ENCODE assay signal across 9 cellular contexts in genomic region chr5:177310332-177310731, GRCh38. TPM values are rescaled to one million over a fixed set of nuclear protein-coding genes. Genes with fewer than 3 reads are reported as not detected.
DNase-seq lines count a peak whose midpoint lies in the region; ATAC-seq and TF ChIP-seq lines count a peak whose summit lies in the region.
"Had no signal": no experiment of that assay in that cellular context is flagged by ENCODE, and none has a peak within 500 bp of the region (broad histone marks: within the 10 kb centered on the region; RNA-seq: fewer than 3 reads in every experiment).

No MANE protein-coding gene starts in this region.

- H3K4me3 Mint-ChIP-seq in activated CD8-positive, alpha-beta T cell treated with anti-CD3 and anti-CD28 coated beads for 36 hours: peak overlapping the region; percentile 89
- H3K4me3 Mint-ChIP-seq in mesothelial cell of epicardium: peak overlapping the region; percentile 79

- 87% methylated on average over 10 to 12 of the region's 13 CpGs for WGBS in GM23248 (ENCODE audit: low coverage in 1 of 2, low lambda C conversion rate in 2 of 2, missing lambda C conversion rate in 2 of 2), 2 experiments

- no peaks in the 10 kb centered on the region; the same call in 1 of the 2 replicates for H3K36me3 ChIP-seq in GM23248 (ENCODE audit: low read depth)

- no peak overlapping the region for H3K27ac ChIP-seq in GM23248
- H3K27ac ChIP-seq: right lobe of liver had no signal

- H3K4me3 ChIP-seq in AG04449 (ENCODE audit: low read depth, low read length) (peak overlapping the region; percentile 68), GM23248 (peak overlapping the region; percentile 79)

- no peak for TF ChIP-seq CTCF in AG04449 (IDR thresholded peaks at IDR 0.05; ENCODE audit: insufficient read depth, low read length, missing control alignments)
- TF ChIP-seq CTCF in activated CD8-positive, alpha-beta T cell treated with anti-CD3 and anti-CD28 coated beads for 36 hours (IDR thresholded peaks at IDR 0.05): no peak
- no peak for TF ChIP-seq CTCF in mesothelial cell of epicardium (IDR thresholded peaks at IDR 0.05; ENCODE audit: unreplicated experiment)

- H3F3A ChIP-seq in GM23248 (ENCODE audit: insufficient read depth): peaks cover 4% of the 10 kb centered on the region

- H3K27me3 ChIP-seq in GM23248 (replicated peaks; ENCODE audit: insufficient read depth): no peaks in the 10 kb centered on the region
- H3K27me3 ChIP-seq: right lobe of liver had no signal

- H3K9ac ChIP-seq in GM23248: no peak overlapping the region

- peaks cover 41% of the 10 kb centered on the region for H3K4me1 Mint-ChIP-seq in activated CD8-positive, alpha-beta T cell treated with anti-CD3 and anti-CD28 coated beads for 36 hours (ENCODE audit: low read depth)
- peaks cover 17% of the 10 kb centered on the region for H3K4me1 Mint-ChIP-seq in mesothelial cell of epicardium

- peaks cover 41% of the 10 kb centered on the region for H3K79me2 ChIP-seq in GM23248 (ENCODE audit: insufficient read depth)

- no peaks in the 10 kb centered on the region for H3K9me3 Mint-ChIP-seq in activated CD8-positive, alpha-beta T cell treated with anti-CD3 and anti-CD28 coated beads for 36 hours
- no peaks in the 10 kb centered on the region for H3K9me3 Mint-ChIP-seq in mesothelial cell of epicardium

- no peaks in the 10 kb centered on the region for H4K20me1 ChIP-seq in GM23248 (ENCODE audit: insufficient read depth)

- H2AFZ ChIP-seq in GM23248: no peak overlapping the region

- ATAC-seq in activated CD8-positive, alpha-beta T cell treated with anti-CD3 and anti-CD28 coated beads for 36 hours: no peak
- ATAC-seq in HG02840 (IDR thresholded peaks at IDR 0.05; ENCODE audit: low FRiP score, unreplicated experiment) (no peak), HG02642 (IDR thresholded peaks at IDR 0.05; ENCODE audit: poor library complexity, unreplicated experiment) (no peak), HG03521 (IDR thresholded peaks at IDR 0.05; ENCODE audit: unreplicated experiment) (no peak)

- peaks cover 8% of the 10 kb centered on the region; the same call in 1 of the 2 replicates for H3K4me1 ChIP-seq in GM23248 (ENCODE audit: insufficient read depth)

- CTCF ChIA-PET in AG04449 (lab: Yijun Ruan, JAX): interaction anchor here (0.6 to 17.1 kb wide), 37 partner anchors 9 to 238 kb away, joined by 3 to 261 read pairs (median 4); partner anchors contain the start of genes GRK6, LMAN2, PDLIM7 and PRR7
- CTCF ChIA-PET in activated CD8-positive, alpha-beta T cell treated with anti-CD3 and anti-CD28 coated beads for 36 hours (lab: Charles Lee): interaction anchor here (0.7 to 6.2 kb wide), 62 partner anchors 9 to 234 kb away, joined by 3 to 58 read pairs (median 5); partner anchors contain the start of genes FGFR4, LMAN2, PDLIM7 and PFN3

- no peaks in the 10 kb centered on the region for H3K27me3 Mint-ChIP-seq in activated CD8-positive, alpha-beta T cell treated with anti-CD3 and anti-CD28 coated beads for 36 hours
- H3K27me3 Mint-ChIP-seq in mesothelial cell of epicardium (ENCODE audit: low read depth): no peaks in the 10 kb centered on the region

- H3K9me3 ChIP-seq in GM23248 (ENCODE audit: low read depth): no peaks in the 10 kb centered on the region
- H3K9me3 ChIP-seq: right lobe of liver had no signal

- POLR2A ChIA-PET in AG04449 (lab: Yijun Ruan, JAX): interaction anchor here (2.1 kb wide), 1 partner anchor 186 kb away, joined by 15 read pairs; the partner anchor contains the start of gene PDLIM7
- POLR2A ChIA-PET in activated CD8-positive, alpha-beta T cell treated with anti-CD3 and anti-CD28 coated beads for 36 hours (lab: Charles Lee): interaction anchor here (0.6 to 3.7 kb wide), 11 partner anchors 9 to 177 kb away, joined by 3 to 11 read pairs (median 3); partner anchors contain the start of genes GRK6, LMAN2 and RGS14

- no peaks in the 10 kb centered on the region for H3K9me2 ChIP-seq in GM23248 (ENCODE audit: insufficient read depth)

- peak overlapping the region; percentile 65 for H3K4me2 ChIP-seq in GM23248 (ENCODE audit: unreplicated experiment)

- in situ Hi-C loops in GM23248 (cut with MboI): no loop called here

- intact Hi-C loops in activated CD8-positive, alpha-beta T cell treated with anti-CD3 and anti-CD28 coated beads for 36 hours (cut with micrococcal nuclease): loop anchor here (5.0 to 10.0 kb wide), 2 partner anchors 84 to 187 kb away; partner anchors contain the start of gene PDLIM7

- DNase-seq in AG04449 (ENCODE audit: low read depth, low spot score): no peak
- DNase-seq in GM23248: no peak
- DNase-seq in activated CD8-positive, alpha-beta T cell treated with anti-CD3 and anti-CD28 coated beads for 36 hours: no peak
- DNase-seq in mesothelial cell of epicardium (ENCODE audit: low spot score in 2 of 2, unreplicated experiment in 2 of 2): no peak
- no peak for DNase-seq in AML-193 (lab: John Stamatoyannopoulos, UW)

- H3K27ac Mint-ChIP-seq in activated CD8-positive, alpha-beta T cell treated with anti-CD3 and anti-CD28 coated beads for 36 hours: no peak overlapping the region
- H3K27ac Mint-ChIP-seq in mesothelial cell of epicardium: no peak overlapping the region

- peaks cover 24% of the 10 kb centered on the region for H3K36me3 Mint-ChIP-seq in activated CD8-positive, alpha-beta T cell treated with anti-CD3 and anti-CD28 coated beads for 36 hours (ENCODE audit: low read depth)
- peaks cover 10% of the 10 kb centered on the region for H3K36me3 Mint-ChIP-seq in mesothelial cell of epicardium

RNA-seq across cellular contexts. Expression of gene MXD3, which starts 1.4 kb away (rescaled TPM):
- total RNA-seq in GM23248 (2014; rRNA removed; shearing (Covaris generic)): 7.8 and 23.0 TPM in 2 replicates
- 6.1 and 6.5 TPM in 2 replicates for polyA plus RNA-seq in GM23248 (2016; fragmentation: Nextera tagmentation; extraction: Ambion mirVana)
- 10 to 100 TPM; 19.3 to 25.1 TPM for total RNA-seq in activated CD8-positive, alpha-beta T cell treated with anti-CD3 and anti-CD28 coated beads for 36 hours
- 18.4 to 19.8 TPM (median 19.2 TPM) in 3 replicates for total RNA-seq in mesothelial cell of epicardium

RNA-seq across cellular contexts. Expression of gene PRELID1, which starts 6.7 kb away (rescaled TPM):
- 184 and 212 TPM in 2 replicates for total RNA-seq in GM23248 (2014; rRNA removed; shearing (Covaris generic))
- polyA plus RNA-seq in GM23248 (2016; fragmentation: Nextera tagmentation; extraction: Ambion mirVana): 253 and 255 TPM in 2 replicates
- total RNA-seq in activated CD8-positive, alpha-beta T cell treated with anti-CD3 and anti-CD28 coated beads for 36 hours: 100 to 1,000 TPM; 222 to 233 TPM
- 80.5 to 89.8 TPM (median 81.2 TPM) in 3 replicates for total RNA-seq in mesothelial cell of epicardium

RNA-seq across cellular contexts. Expression of gene RAB24, which starts 6.8 kb away (rescaled TPM):
- 31.5 and 35.9 TPM in 2 replicates for total RNA-seq in GM23248 (2014; rRNA removed; shearing (Covaris generic))
- polyA plus RNA-seq in GM23248 (2016; fragmentation: Nextera tagmentation; extraction: Ambion mirVana): 26.6 and 28.9 TPM in 2 replicates
- total RNA-seq in activated CD8-positive, alpha-beta T cell treated with anti-CD3 and anti-CD28 coated beads for 36 hours: 10 to 100 TPM; 26.6 TPM
- total RNA-seq in mesothelial cell of epicardium: 28.3 to 31.8 TPM (median 30.3 TPM) in 3 replicates

RNA-seq across cellular contexts. Expression of gene LMAN2, which starts 41.1 kb away (rescaled TPM):
- 313 and 389 TPM in 2 replicates for total RNA-seq in GM23248 (2014; rRNA removed; shearing (Covaris generic))
- 303 and 313 TPM in 2 replicates for polyA plus RNA-seq in GM23248 (2016; fragmentation: Nextera tagmentation; extraction: Ambion mirVana)
- 10 to 100 TPM; 79.9 to 87.5 TPM for total RNA-seq in activated CD8-positive, alpha-beta T cell treated with anti-CD3 and anti-CD28 coated beads for 36 hours
- 85.4 to 87.2 TPM (median 87.0 TPM) in 3 replicates for total RNA-seq in mesothelial cell of epicardium

RNA-seq across cellular contexts. Expression of gene RGS14, which starts 47.4 kb away (rescaled TPM):
- 4.3 and 6.4 TPM in 2 replicates for total RNA-seq in GM23248 (2014; rRNA removed; shearing (Covaris generic))
- polyA plus RNA-seq in GM23248 (2016; fragmentation: Nextera tagmentation; extraction: Ambion mirVana): 2.2 and 2.5 TPM in 2 replicates
- total RNA-seq in activated CD8-positive, alpha-beta T cell treated with anti-CD3 and anti-CD28 coated beads for 36 hours: 10 to 100 TPM; 50.4 to 52.5 TPM
- 13.5 to 16.1 TPM (median 14.1 TPM) in 3 replicates for total RNA-seq in mesothelial cell of epicardium
